In the genomic region with DNA sequence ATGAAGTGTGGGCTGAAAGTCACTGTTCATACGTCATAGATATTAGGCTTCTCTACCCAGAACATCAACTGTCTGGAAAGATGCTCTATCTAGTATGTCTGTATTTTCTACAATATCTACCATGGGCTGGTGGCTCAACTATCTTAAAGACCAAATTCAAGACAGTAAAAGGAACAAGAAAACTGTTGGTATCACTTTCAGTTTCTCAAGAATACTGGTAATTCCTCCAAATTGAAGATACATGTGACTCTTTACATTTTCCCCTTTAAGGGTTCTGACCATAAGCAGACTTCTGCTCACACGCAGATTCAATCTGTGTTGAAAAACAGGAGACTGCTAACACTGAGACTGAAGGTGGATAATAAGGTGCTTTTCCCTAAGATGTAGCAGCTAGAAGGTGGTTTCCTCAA, we compare ENCODE assay signal across 11 cellular contexts. TPM values are rescaled to one million over a fixed set of nuclear protein-coding genes. Genes with fewer than 3 reads are reported as not detected.
DNase-seq lines count a peak whose midpoint lies in the region; ATAC-seq and TF ChIP-seq lines count a peak whose summit lies in the region.
"Had no signal": no experiment of that assay in that cellular context is flagged by ENCODE, and none has a peak within 500 bp of the region (broad histone marks: within the 10 kb centered on the region; RNA-seq: fewer than 3 reads in every experiment).

No MANE protein-coding gene starts in this region.

- no peak for TF ChIP-seq CTCF in AG04450 (IDR thresholded peaks at IDR 0.05; ENCODE audit: low read depth, low read length)

- H3K4me3 ChIP-seq in AG04450 (ENCODE audit: low read depth, low read length) = no peak overlapping the region
- H3K4me3 ChIP-seq: thyroid gland had no signal

- no peaks in the 10 kb centered on the region for H3K27me3 ChIP-seq in AG04450 (ENCODE audit: control insufficient read depth, insufficient read depth, low read length)
- H3K27me3 ChIP-seq: thyroid gland had no signal

- ATAC-seq in GM19351 (IDR thresholded peaks at IDR 0.05; ENCODE audit: unreplicated experiment) (peak; percentile 56), HG03378 (IDR thresholded peaks at IDR 0.05; ENCODE audit: unreplicated experiment) (peak; percentile 52)

- no peaks in the 10 kb centered on the region for H3K9me3 ChIP-seq in AG04450 (ENCODE audit: control insufficient read depth, insufficient read depth, low read length)
- H3K9me3 ChIP-seq: thyroid gland had no signal

- peak overlapping the region; percentile 66 for H3K27ac ChIP-seq in AG04450 (ENCODE audit: low read depth, low read length)
- H3K27ac ChIP-seq in angular gyrus (ENCODE audit: low read depth, low read length) = peak overlapping the region; percentile 10
- no peak overlapping the region for H3K27ac ChIP-seq in substantia nigra (ENCODE audit: low read depth, low read length, poor library complexity, severe bottlenecking)
- H3K27ac ChIP-seq: thyroid gland had no signal

- no peak for DNase-seq in AG04450 (ENCODE audit: low read depth, low spot score)
- no peak for DNase-seq in stimulated activated CD4-positive, alpha-beta T cell treated with anti-CD3 and anti-CD28 coated beads, Interleukin-1b, Interleukin-23, amount 100 ng/mL, for 48 hours
- DNase-seq in activated gamma-delta T cell treated with Interleukin-2 at 50 U/mL for 16 hours = no peak
- no peak for DNase-seq in substantia nigra (lab: John Stamatoyannopoulos, UW)
- no peak for DNase-seq in Kasumi-1 (lab: John Stamatoyannopoulos, UW)
- DNase-seq: COR-L47, NCI-H69, thyroid gland had no signal

- POLR2A ChIA-PET in AG04450 (lab: Yijun Ruan, JAX) = interaction anchor here (1.2 kb wide), 1 partner anchor 25 kb away, joined by 3 read pairs; no protein-coding TSS in a partner anchor

- CTCF ChIA-PET in AG04450 (lab: Charles Lee) = no interaction called here

RNA-seq across cellular contexts. Expression of a gene that starts 24.2 kb away (rescaled TPM):
- 207 and 212 TPM in 2 replicates for polyA plus RNA-seq in AG04450 (2011; rRNA removed)
- 317 and 400 TPM in 2 replicates for polyA minus RNA-seq in AG04450 (2011; rRNA and poly(A)+ RNA removed)
